10 cellular contexts compared by ENCODE assay signal in genomic region chr17:75319818-75320691, GRCh38. TPM values are rescaled to one million over a fixed set of nuclear protein-coding genes. Genes with fewer than 3 reads are reported as not detected.
DNase-seq lines count a peak whose midpoint lies in the region; FAIRE-seq and TF ChIP-seq lines count a peak whose summit lies in the region.
"Had no signal": no experiment of that assay in that cellular context is flagged by ENCODE, and none has a peak within 500 bp of the region (broad histone marks: within the 10 kb centered on the region; RNA-seq: fewer than 3 reads in every experiment).

No MANE protein-coding gene starts in this region.

- DNase-seq in HFF-Myc (ENCODE audit: extremely low read depth, low read depth) (peak; percentile 17), Peyer's patch (peak in 2 of 3 donors; percentile 50 to 62), skeletal muscle cell (ENCODE audit: low read depth) (peak; percentile 39), OCI-M2 (lab: John Stamatoyannopoulos, UW; ENCODE audit: unreplicated experiment) (no peak), urothelium cell line (ENCODE audit: low spot score) (no peak), HUDEP-2 (lab: John Stamatoyannopoulos, UW; ENCODE audit: unreplicated experiment in 76 of 76) (no peak), DMS79 treated with DMSO at 0.1 percent for 48 hours (lab: John Stamatoyannopoulos, UW) (no peak)

- peaks cover 0 to 38% (median 0%) of the 10 kb centered on the region in 3 donors for H3K36me3 ChIP-seq in Peyer's patch

- H3K27me3 ChIP-seq in Peyer's patch: no peaks in the 10 kb centered on the region

- no peak for FAIRE-seq in urothelium cell line (lab: Jason Lieb, UNC)
- FAIRE-seq: colon, TTC549 had no signal

- H3K9me3 ChIP-seq in Peyer's patch: no peaks in the 10 kb centered on the region

- H3K4me1 ChIP-seq in Peyer's patch: peaks cover 0 to 4% (median 0%) of the 10 kb centered on the region in 4 donors

- TF ChIP-seq POLR2A in GM18526 (IDR thresholded peaks at IDR 0.05; ENCODE audit: extremely low read depth, insufficient read length): peak; percentile 34
- no peak for TF ChIP-seq POLR2A in Peyer's patch (IDR thresholded peaks at IDR 0.05)

- TF ChIP-seq CTCF in HFF-Myc (IDR thresholded peaks at IDR 0.05; ENCODE audit: low read depth, low read length, missing control alignments) (no peak), Peyer's patch (IDR thresholded peaks at IDR 0.05) (no peak)

- H3K4me3 ChIP-seq in HFF-Myc (replicated peaks; ENCODE audit: low read depth, low read length): no peak overlapping the region
- no peak overlapping the region for H3K4me3 ChIP-seq in Peyer's patch
- H3K4me3 ChIP-seq in skeletal muscle cell (ENCODE audit: low read depth, low read length): no peak overlapping the region

- H3K27ac ChIP-seq in Peyer's patch: peak overlapping the region in 2 of 4 donors; percentile 67 to 74

RNA-seq across cellular contexts. Expression of gene SLC25A19, which starts 30.8 kb away (rescaled TPM):
- total RNA-seq in Peyer's patch: 10 to 100 TPM in 3 of 4 donors, 1 to 10 TPM in 1; 8.2 to 24.8 (median 17.0) TPM

RNA-seq across cellular contexts. Expression of gene MIF4GD, which starts 49.0 kb away (rescaled TPM):
- 10 to 100 TPM; 14.5 to 35.5 (median 18.9) TPM for total RNA-seq in Peyer's patch

RNA-seq across cellular contexts. Expression of gene MRPS7, which starts 58.4 kb away (rescaled TPM):
- total RNA-seq in Peyer's patch: 10 to 100 TPM; 23.9 to 53.6 (median 45.3) TPM

RNA-seq across cellular contexts. Expression of gene GGA3, which starts 58.6 kb away (rescaled TPM):
- 100 to 1,000 TPM in 1 of 4 donors, 10 to 100 TPM in 3; 34.0 to 153 (median 77.0) TPM for total RNA-seq in Peyer's patch

Comparison
In these comparisons a context has a peak if more than half of its experiments do, and no peak if none do; other contexts are left out.
1. DNase-seq: peak in HFF-Myc (single experiment), Peyer's patch (2 of 3) and skeletal muscle cell (single experiment); none in OCI-M2 (single experiment), urothelium cell line (single experiment), HUDEP-2 (0 of 76) and DMS79 treated with DMSO at 0.1 percent for 48 hours (single experiment).